In the genomic region with DNA sequence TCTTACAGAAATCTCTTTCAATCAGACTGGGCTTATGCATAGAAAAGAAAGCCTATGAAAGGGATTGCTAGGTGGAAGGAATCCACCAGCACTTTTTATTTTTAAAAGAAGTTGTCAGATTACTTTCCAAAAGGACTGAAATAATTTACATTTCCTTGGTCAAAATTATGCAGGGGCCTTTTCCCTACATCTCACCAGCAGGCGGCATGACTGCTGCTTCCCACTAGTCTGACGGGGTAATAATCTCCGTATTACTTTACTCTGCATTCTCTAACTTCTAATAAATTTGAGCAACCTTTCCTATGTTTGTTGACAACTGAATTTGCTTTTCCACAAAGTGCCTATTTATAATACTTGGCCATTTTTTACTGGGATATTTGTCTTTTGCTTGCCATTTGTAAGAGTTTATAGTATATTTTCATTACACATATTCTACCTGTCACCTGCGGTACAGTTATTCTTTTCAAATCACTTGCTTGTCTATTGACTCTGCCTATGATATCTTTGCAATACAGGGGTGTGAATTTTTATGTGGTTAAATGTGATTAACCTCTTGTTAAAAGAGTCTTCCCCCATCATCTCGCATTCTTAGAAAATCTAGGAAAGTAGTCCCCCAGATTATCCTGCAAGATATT, we compare ENCODE assay signal across 1 cellular context.
TF ChIP-seq lines count a peak whose summit lies in the region.

No MANE protein-coding gene starts in this region.

TF ChIP-seq in HEK293, 187 proteins besides CTCF, POLR2A, EP300 and RAD21 (continued from another document):
- TF ChIP-seq ZNF654 (tag by site-specific recombination; IDR thresholded peaks at IDR 0.05; ENCODE audit: low read depth) (peak; percentile 45), ZSCAN5A (tag by site-specific recombination; IDR thresholded peaks at IDR 0.05) (no peak)
